Comparison of ENCODE assay signal across 1 cellular context in genomic region chr6:106973841-106974336, GRCh38.
TF ChIP-seq lines count a peak whose summit lies in the region.

No MANE protein-coding gene starts in this region.

TF ChIP-seq in GM12878, 131 proteins besides CTCF, POLR2A, EP300 and RAD21 (continued from another document):
- TF ChIP-seq ZBTB40 (IDR thresholded peaks at IDR 0.05; ENCODE audit: borderline replicate concordance) (no peak), ZNF24 (IDR thresholded peaks at IDR 0.05) (no peak), CUX1 (IDR thresholded peaks at IDR 0.05; ENCODE audit: insufficient replicate concordance, low read depth, low read length) (no peak), ZBED1 (IDR thresholded peaks at IDR 0.05; ENCODE audit: borderline replicate concordance) (no peak), SIX5 (IDR thresholded peaks at IDR 0.05; ENCODE audit: low read depth, low read length, severe bottlenecking) (no peak), EED (IDR thresholded peaks at IDR 0.05; ENCODE audit: low read depth) (peak; percentile 16; the same call in 1 of the 2 replicates), MEF2B (IDR thresholded peaks at IDR 0.05; ENCODE audit: partially characterized antibody, poor library complexity, severe bottlenecking) (peak; percentile 61), HDGF (IDR thresholded peaks at IDR 0.05) (no peak), ZBTB33 (IDR thresholded peaks at IDR 0.05) (no peak)
